ENCODE assay signal across 16 cellular contexts in genomic region chr2:39135678-39136259, GRCh38. TPM values are rescaled to one million over a fixed set of nuclear protein-coding genes. Genes with fewer than 3 reads are reported as not detected.
A peak's percentile ranks its signal among the peaks of the same experiment; 100 is the strongest.
DNase-seq lines count a peak whose midpoint lies in the region; ATAC-seq and TF ChIP-seq lines count a peak whose summit lies in the region.
"Had no signal": no experiment of that assay in that cellular context is flagged by ENCODE, and none has a peak within 500 bp of the region (broad histone marks: within the 10 kb centered on the region; RNA-seq: fewer than 3 reads in every experiment).

No MANE protein-coding gene starts in this region.

- H4K20me1 ChIP-seq in OCI-LY3 (ENCODE audit: insufficient read depth, low read length): no peaks in the 10 kb centered on the region

- peak overlapping the region; percentile 57 for H3K4me2 ChIP-seq in OCI-LY3 (ENCODE audit: low read length)

- H3K36me3 ChIP-seq in OCI-LY3 (replicated peaks; ENCODE audit: low read depth, low read length): no peaks in the 10 kb centered on the region
- no peaks in the 10 kb centered on the region for H3K36me3 ChIP-seq in esophagus muscularis mucosa

- no peak for TF ChIP-seq EP300 in esophagus muscularis mucosa (IDR thresholded peaks at IDR 0.05)

- H3K27me3 ChIP-seq in OCI-LY3 (ENCODE audit: low read depth, low read length) (no peaks in the 10 kb centered on the region), esophagus muscularis mucosa (no peaks in the 10 kb centered on the region)

- H3K9ac ChIP-seq in OCI-LY3 (ENCODE audit: low read length): peak overlapping the region; percentile 38; the same call in 1 of the 2 replicates

- H3K27ac ChIP-seq in OCI-LY3 (ENCODE audit: low read length) (no peak overlapping the region), esophagus muscularis mucosa (replicated peaks in 1 of 4) (no peak overlapping the region)

- H3K27me3 Mint-ChIP-seq in activated CD4-positive, alpha-beta T cell treated with anti-CD3 and anti-CD28 coated beads, Interleukin-2, amount 10 ng/mL, durations not matched to agents 7 days and 5 days: no peaks in the 10 kb centered on the region
- H3K27me3 Mint-ChIP-seq in activated T-helper 17 cell treated with anti-CD3 and anti-CD28 coated beads, Interleukin-2, amount 50 U/mL, for 72 hours: no peaks in the 10 kb centered on the region

- intact Hi-C loops in esophagus muscularis mucosa (cut with DNase I): no loop called here

- no peak for TF ChIP-seq POLR2A in esophagus muscularis mucosa (IDR thresholded peaks at IDR 0.05; ENCODE audit: low read depth)

- WGBS in esophagus muscularis mucosa: 76% methylated on average over 5 of the region's 5 CpGs

- peak; percentile 51 for ATAC-seq in activated T-helper 17 cell treated with anti-CD3 and anti-CD28 coated beads, Interleukin-2, amount 50 U/mL, for 72 hours (replicated peaks)
- no peak for ATAC-seq in HG03439 (IDR thresholded peaks at IDR 0.05; ENCODE audit: unreplicated experiment)
- ATAC-seq: Panc1 had no signal

- H3K4me3 Mint-ChIP-seq in activated CD4-positive, alpha-beta T cell treated with anti-CD3 and anti-CD28 coated beads, Interleukin-2, amount 10 ng/mL, durations not matched to agents 7 days and 5 days: peak overlapping the region; percentile 21
- H3K4me3 Mint-ChIP-seq in activated T-helper 17 cell treated with anti-CD3 and anti-CD28 coated beads, Interleukin-2, amount 50 U/mL, for 72 hours: peak overlapping the region; percentile 74
- H3K4me3 Mint-ChIP-seq: nephron had no signal

- H3K4me1 ChIP-seq in OCI-LY3 (ENCODE audit: low read length): peaks cover 37% of the 10 kb centered on the region
- peaks cover 0 to 24% (median 2%) of the 10 kb centered on the region in 4 donors for H3K4me1 ChIP-seq in esophagus muscularis mucosa

- no peaks in the 10 kb centered on the region for H3K79me2 ChIP-seq in OCI-LY3 (ENCODE audit: low read length)

- H3K36me3 Mint-ChIP-seq in activated CD4-positive, alpha-beta T cell treated with anti-CD3 and anti-CD28 coated beads, Interleukin-2, amount 10 ng/mL, durations not matched to agents 7 days and 5 days (ENCODE audit: low read depth): peaks cover 18% of the 10 kb centered on the region
- H3K36me3 Mint-ChIP-seq in activated T-helper 17 cell treated with anti-CD3 and anti-CD28 coated beads, Interleukin-2, amount 50 U/mL, for 72 hours (ENCODE audit: low read depth): no peaks in the 10 kb centered on the region

- DNase-seq in activated CD4-positive, alpha-beta T cell treated with anti-CD3 and anti-CD28 coated beads, Interleukin-2, amount 10 ng/mL, durations not matched to agents 7 days and 5 days: peak; percentile 24
- DNase-seq in activated CD4-positive, alpha-beta T cell treated with anti-CD3 and anti-CD28 coated beads for 48 hours: no peak
- DNase-seq in stimulated activated naive CD4-positive, alpha-beta T cell treated with Interleukin-2 at 50 U/mL for 16 hours (lab: John Stamatoyannopoulos, UW): peak; percentile 7
- DNase-seq in esophagus muscularis mucosa (ENCODE audit: extremely low spot score): no peak
- DNase-seq in activated CD4-positive, CD25-positive, alpha-beta regulatory T cell treated with anti-CD3 and anti-CD28 coated beads, Interleukin-2, amount 50 U/mL, for 72 hours: no peak
- DNase-seq: cerebellar nuclear complex; foreskin melanocyte; GF-D8; NCI-H187 treated with DMSO at 0.1 percent for 48 hours; NCI-H524 treated with DMSO at 0.1 percent for 48 hours; stimulated activated CD4-positive, alpha-beta T cell treated with anti-CD3 and anti-CD28 coated beads, Interleukin-15, amount 100 ng/mL, for 24 hours had no signal

- H3K9me3 Mint-ChIP-seq in activated CD4-positive, alpha-beta T cell treated with anti-CD3 and anti-CD28 coated beads, Interleukin-2, amount 10 ng/mL, durations not matched to agents 7 days and 5 days: peaks cover 6% of the 10 kb centered on the region
- no peaks in the 10 kb centered on the region for H3K9me3 Mint-ChIP-seq in activated T-helper 17 cell treated with anti-CD3 and anti-CD28 coated beads, Interleukin-2, amount 50 U/mL, for 72 hours
- H3K9me3 Mint-ChIP-seq: nephron had no signal

- TF ChIP-seq CTCF in OCI-LY3 (IDR thresholded peaks at IDR 0.05; ENCODE audit: low read depth, low read length) (no peak), esophagus muscularis mucosa (IDR thresholded peaks at IDR 0.05) (no peak)

- H3K9me3 ChIP-seq in OCI-LY3 (ENCODE audit: insufficient read depth, low read length): no peaks in the 10 kb centered on the region
- no peaks in the 10 kb centered on the region for H3K9me3 ChIP-seq in esophagus muscularis mucosa

- peaks cover 83% of the 10 kb centered on the region for H3K4me1 Mint-ChIP-seq in activated CD4-positive, alpha-beta T cell treated with anti-CD3 and anti-CD28 coated beads, Interleukin-2, amount 10 ng/mL, durations not matched to agents 7 days and 5 days
- H3K4me1 Mint-ChIP-seq in activated T-helper 17 cell treated with anti-CD3 and anti-CD28 coated beads, Interleukin-2, amount 50 U/mL, for 72 hours: peaks cover 51% of the 10 kb centered on the region

- POLR2A ChIA-PET in activated CD4-positive, alpha-beta T cell treated with anti-CD3 and anti-CD28 coated beads, Interleukin-2, amount 10 ng/mL, durations not matched to agents 7 days and 5 days (lab: Charles Lee): no interaction called here

- H3K27ac Mint-ChIP-seq in activated CD4-positive, alpha-beta T cell treated with anti-CD3 and anti-CD28 coated beads, Interleukin-2, amount 10 ng/mL, durations not matched to agents 7 days and 5 days: peak overlapping the region; percentile 92
- peak overlapping the region; percentile 46 for H3K27ac Mint-ChIP-seq in activated T-helper 17 cell treated with anti-CD3 and anti-CD28 coated beads, Interleukin-2, amount 50 U/mL, for 72 hours
- H3K27ac Mint-ChIP-seq: nephron had no signal

- peak overlapping the region; percentile 68 for H2AFZ ChIP-seq in OCI-LY3 (ENCODE audit: low read depth, low read length)

- CTCF ChIA-PET in activated CD4-positive, alpha-beta T cell treated with anti-CD3 and anti-CD28 coated beads, Interleukin-2, amount 10 ng/mL, durations not matched to agents 7 days and 5 days (lab: Charles Lee): interaction anchor here (1.1 to 1.9 kb wide), 2 partner anchors 9 to 11 kb away, joined by 5 to 11 read pairs; no protein-coding TSS in a partner anchor

- H3K4me3 ChIP-seq in OCI-LY3 (ENCODE audit: low read length) (0 out of 2 replicates have a peak overlapping the region, but pooled peaks have one; percentile 15), esophagus muscularis mucosa (no peak overlapping the region)

RNA-seq across cellular contexts. Expression of gene SOS1, which starts 14.9 kb away (rescaled TPM):
- total RNA-seq in activated CD4-positive, alpha-beta T cell treated with anti-CD3 and anti-CD28 coated beads, Interleukin-2, amount 10 ng/mL, durations not matched to agents 7 days and 5 days: 100 to 1,000 TPM; 204 to 209 TPM
- total RNA-seq in activated T-helper 17 cell treated with anti-CD3 and anti-CD28 coated beads, Interleukin-2, amount 50 U/mL, for 72 hours: 100 to 1,000 TPM in 1 of 2 donors, 10 to 100 TPM in 1; 98.7 to 116 TPM
- total RNA-seq in esophagus muscularis mucosa: 10 to 100 TPM; 33.3 to 48.6 (median 35.7) TPM

Comparison
In these comparisons a context has a peak if more than half of its experiments do, and no peak if none do; other contexts are left out.
1. DNase-seq: peak in activated CD4-positive, alpha-beta T cell treated with anti-CD3 and anti-CD28 coated beads, Interleukin-2, amount 10 ng/mL, durations not matched to agents 7 days and 5 days (single experiment) and stimulated activated naive CD4-positive, alpha-beta T cell treated with Interleukin-2 at 50 U/mL for 16 hours (single experiment); none in activated CD4-positive, alpha-beta T cell treated with anti-CD3 and anti-CD28 coated beads for 48 hours (single experiment), esophagus muscularis mucosa (single experiment) and activated CD4-positive, CD25-positive, alpha-beta regulatory T cell treated with anti-CD3 and anti-CD28 coated beads, Interleukin-2, amount 50 U/mL, for 72 hours (single experiment).